34 cellular contexts compared by ENCODE assay signal in the genomic region with DNA sequence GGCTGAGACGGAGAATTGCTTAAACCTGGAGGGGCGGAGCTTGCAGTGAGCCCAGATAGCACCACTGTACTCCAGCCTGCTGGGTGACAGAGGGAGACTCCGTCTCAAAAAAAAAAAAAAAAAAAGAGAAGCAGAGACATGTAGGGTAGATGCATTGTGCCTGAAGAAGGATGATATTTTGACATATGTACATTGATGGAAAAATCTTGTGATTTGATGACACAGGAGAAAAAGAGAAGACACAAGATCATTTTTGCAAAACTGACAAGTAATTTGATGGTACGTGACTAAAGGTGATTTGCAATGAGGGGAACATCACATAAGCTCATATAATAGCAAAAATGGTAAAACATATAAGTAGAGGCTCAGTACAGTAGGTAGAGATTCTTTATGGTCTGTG.
"Had no signal": no experiment of that assay in that cellular context is flagged by ENCODE, and none has a peak within 500 bp of the region (broad histone marks: within the 10 kb centered on the region; RNA-seq: fewer than 3 reads in every experiment).

No MANE protein-coding gene starts in this region.

- H3K27ac ChIP-seq: KMS-11 had no signal

- H3K4me3 ChIP-seq: MG63 had no signal

- DNase-seq: Karpas-422, Kasumi-1, MG63, MM.1S, MV-4-11, NCI-H1048, NCI-H1092, NCI-H1092 treated with DMSO at 0.1 percent for 48 hours, NCI-H1105, NCI-H1105 treated with DMSO at 0.1 percent for 48 hours, NCI-H1417, NCI-H1417 treated with DMSO at 0.1 percent for 48 hours, NCI-H1436, NCI-H1436 treated with DMSO at 0.1 percent for 48 hours, NCI-H146, NCI-H1694, NCI-H1694 treated with DMSO at 0.1 percent for 48 hours, NCI-H187, NCI-H187 treated with DMSO at 0.1 percent for 48 hours, NCI-H1930, NCI-H2029, NCI-H2029 treated with DMSO at 0.1 percent for 48 hours, NCI-H2081, NCI-H2081 treated with DMSO at 0.1 percent for 48 hours, NCI-H2107, NCI-H2171, NCI-H2171 treated with DMSO at 0.1 percent for 48 hours, NCI-H2227 treated with DMSO at 0.1 percent for 48 hours, NCI-H226, NCI-H345, NCI-H446, NCI-H446 treated with DMSO at 0.1 percent for 48 hours, NCI-H510A had no signal

- H3K36me3 ChIP-seq: MG63 had no signal

- H3K27me3 ChIP-seq: MG63 had no signal

- H3K9me3 ChIP-seq: MG63 had no signal

- H3K9ac ChIP-seq: KMS-11 had no signal

- H3K4me2 ChIP-seq: KMS-11 had no signal
